24 cellular contexts compared by ENCODE assay signal in the genomic region with DNA sequence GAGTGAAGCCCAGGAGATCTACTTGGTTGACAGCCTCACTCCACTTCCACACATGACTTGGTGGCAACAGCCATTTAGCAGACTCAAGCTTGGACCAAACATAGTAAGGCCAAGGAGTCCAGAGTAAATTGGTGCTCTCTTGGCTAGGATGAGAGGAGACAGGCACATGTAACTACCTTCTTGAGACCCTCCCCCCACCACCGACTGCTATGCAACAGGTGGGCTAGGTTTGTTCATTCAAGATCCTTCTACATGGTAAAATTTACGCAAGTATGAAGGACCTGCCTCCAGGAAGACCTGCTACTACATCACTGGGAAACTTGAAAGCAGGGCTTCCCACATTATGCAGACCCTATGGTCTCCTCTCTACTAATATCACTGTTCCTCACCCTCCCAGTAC.
"Had no signal": no experiment of that assay in that cellular context is flagged by ENCODE, and none has a peak within 500 bp of the region (broad histone marks: within the 10 kb centered on the region; RNA-seq: fewer than 3 reads in every experiment).

No MANE protein-coding gene starts in this region.

- H3K27me3 ChIP-seq: neural progenitor cell, ovary, right lobe of liver, sigmoid colon, stomach, thyroid gland, tibial nerve, upper lobe of right lung, uterus had no signal

- H3K4me3 ChIP-seq: neural progenitor cell, ovary, psoas muscle, right lobe of liver, sigmoid colon, stomach, thoracic aorta, thyroid gland, tibial nerve, upper lobe of right lung, uterus had no signal

- H3K36me3 ChIP-seq: neural progenitor cell, ovary, right lobe of liver, sigmoid colon, stomach, thoracic aorta, thyroid gland, tibial nerve, upper lobe of right lung, uterus had no signal

- H3K9me3 ChIP-seq: ovary, psoas muscle, right lobe of liver, sigmoid colon, stomach, thoracic aorta, thyroid gland, tibial nerve, upper lobe of right lung, uterus had no signal

- DNase-seq: natural killer cell; occipital lobe; ovary; posterior cingulate gyrus; psoas muscle; right cardiac atrium; right lobe of liver; sigmoid colon; small intestine; stimulated activated CD4-positive, alpha-beta T cell treated with anti-CD3 and anti-CD28 coated beads, Interleukin-15, amount 100 ng/mL, for 24 hours; stimulated activated CD4-positive, alpha-beta T cell treated with anti-CD3 and anti-CD28 coated beads, Interleukin-2, amount 100 ng/mL, for 24 hours; stimulated activated CD4-positive, alpha-beta T cell treated with anti-CD3 and anti-CD28 coated beads, Interleukin-2, amount 100 ng/mL, for 48 hours; stimulated activated CD4-positive, alpha-beta T cell treated with anti-CD3 and anti-CD28 coated beads, Interleukin-4, amount 100 ng/mL, for 24 hours; stimulated activated naive B cell treated with anti-CD40 and anti-IgM and Interleukin-4, amounts not matched to agents 10 μg/mL and 1 μg/mL and 100 μg/mL, for 72 hours; stimulated activated naive CD4-positive, alpha-beta T cell treated with Interleukin-2 at 50 U/mL for 16 hours; stomach; thyroid gland; upper lobe of right lung; uterus had no signal

- H2AFZ ChIP-seq: neural progenitor cell, parathyroid adenoma had no signal

- H3K27ac ChIP-seq: neural progenitor cell, ovary, parathyroid adenoma, psoas muscle, right lobe of liver, sigmoid colon, stomach, thyroid gland, upper lobe of right lung, uterus had no signal

- H3K9ac ChIP-seq: neural progenitor cell, parathyroid adenoma had no signal

- H3K4me2 ChIP-seq: neural progenitor cell had no signal

- ATAC-seq: natural killer cell; psoas muscle; right cardiac atrium; right lobe of liver; stimulated activated effector memory CD8-positive, alpha-beta T cell treated with anti-CD3 and anti-CD28 coated beads, Interleukin-12 subunit alpha, Interleukin-12 subunit beta, amount 100 ng/mL, for 72 hours had no signal

- H3K4me1 ChIP-seq: parathyroid adenoma, psoas muscle, right lobe of liver, sigmoid colon, stomach, thyroid gland, upper lobe of right lung, uterus had no signal

- H3K79me2 ChIP-seq: parathyroid adenoma had no signal
